Comparison of ENCODE assay signal across 22 cellular contexts in genomic region chr2:34254272-34254882, GRCh38.
DNase-seq lines count a peak whose midpoint lies in the region; ATAC-seq, FAIRE-seq and TF ChIP-seq lines count a peak whose summit lies in the region.
"Had no signal": no experiment of that assay in that cellular context is flagged by ENCODE, and none has a peak within 500 bp of the region (broad histone marks: within the 10 kb centered on the region; RNA-seq: fewer than 3 reads in every experiment).

No MANE protein-coding gene starts in this region.

- no peak for TF ChIP-seq EP300 in gastroesophageal sphincter (IDR thresholded peaks at IDR 0.05)

- H3K9ac ChIP-seq in Karpas-422 (ENCODE audit: low read length) (no peak overlapping the region), liver (ENCODE audit: low read depth in 1 of 2, low read length in 2 of 2) (no peak overlapping the region), endodermal cell (ENCODE audit: extremely low read depth, low read length, poor library complexity, severe bottlenecking) (no peak overlapping the region)

- H3K27ac ChIP-seq in Karpas-422 (ENCODE audit: low read length) (no peak overlapping the region), hepatocyte (peak overlapping the region; percentile 16), liver (ENCODE audit: low read depth in 1 of 2, low read length in 2 of 2) (no peak overlapping the region), small intestine (ENCODE audit: low read depth in 1 of 2, low read length in 1 of 2) (no peak overlapping the region), endodermal cell (ENCODE audit: low read depth, low read length) (no peak overlapping the region), gastroesophageal sphincter (no peak overlapping the region)

- H3K9me3 ChIP-seq in Karpas-422 (ENCODE audit: low read length) (no peaks in the 10 kb centered on the region), hepatocyte (ENCODE audit: low read depth) (no peaks in the 10 kb centered on the region), liver (ENCODE audit: control insufficient read depth in 4 of 4, low read length in 3 of 4) (peaks cover 0 to 1% (median 0%) of the 10 kb centered on the region in 4 donors), small intestine (ENCODE audit: control insufficient read depth, low read depth) (no peaks in the 10 kb centered on the region), endodermal cell (ENCODE audit: control insufficient read depth, low read length) (no peaks in the 10 kb centered on the region), gastroesophageal sphincter (no peaks in the 10 kb centered on the region)

- peak; percentile 36 to 43 for TF ChIP-seq RAD21 in liver (IDR thresholded peaks at IDR 0.05)

- H2AFZ ChIP-seq in Karpas-422 (ENCODE audit: low read length) (no peak overlapping the region), hepatocyte (no peak overlapping the region)

- H3K36me3 ChIP-seq in Karpas-422 (ENCODE audit: insufficient read depth, low read length) = no peaks in the 10 kb centered on the region
- no peaks in the 10 kb centered on the region for H3K36me3 ChIP-seq in hepatocyte (replicated peaks; ENCODE audit: insufficient read depth, low read depth)
- H3K36me3 ChIP-seq in liver (ENCODE audit: control insufficient read depth in 4 of 4, insufficient read depth in 3 of 4, low read depth in 1 of 4, low read length in 3 of 4) = no peaks in the 10 kb centered on the region
- H3K36me3 ChIP-seq in small intestine (ENCODE audit: control insufficient read depth in 2 of 2, insufficient read depth in 2 of 2, low read length in 2 of 2) = no peaks in the 10 kb centered on the region
- H3K36me3 ChIP-seq in endodermal cell (ENCODE audit: control insufficient read depth, insufficient read depth, low read length) = no peaks in the 10 kb centered on the region
- no peaks in the 10 kb centered on the region for H3K36me3 ChIP-seq in gastroesophageal sphincter

- H4K20me1 ChIP-seq in Karpas-422 (ENCODE audit: insufficient read depth, low read depth, low read length) (no peaks in the 10 kb centered on the region), hepatocyte (ENCODE audit: insufficient read depth, poor library complexity, severe bottlenecking) (no peaks in the 10 kb centered on the region)

- H3K4me2 ChIP-seq in Karpas-422 (ENCODE audit: low read depth, low read length, poor library complexity, severe bottlenecking) (no peak overlapping the region), hepatocyte (peak overlapping the region; percentile 43)

- TF ChIP-seq CTCF in hepatocyte (IDR thresholded peaks at IDR 0.05; ENCODE audit: poor library complexity) (no peak), liver (IDR thresholded peaks at IDR 0.05; ENCODE audit: low read depth, low read length, missing input control) (no peak), mesothelial cell of epicardium (IDR thresholded peaks at IDR 0.05; ENCODE audit: unreplicated experiment) (no peak), endodermal cell (conservative IDR thresholded peaks at IDR 0.05) (no peak), gastroesophageal sphincter (IDR thresholded peaks at IDR 0.05) (no peak)

- H3K79me2 ChIP-seq in Karpas-422 (ENCODE audit: low read length) = no peaks in the 10 kb centered on the region
- H3K79me2 ChIP-seq in hepatocyte = no peaks in the 10 kb centered on the region

- 61% methylated on average over 2 of the region's 2 CpGs for WGBS in hepatocyte (ENCODE audit: low lambda C conversion rate, missing lambda C conversion rate)
- 36% methylated on average over 2 of the region's 2 CpGs for WGBS in liver
- WGBS in small intestine, 3 donors = 16 to 55% (median 26%) methylated on average over 2 of the region's 2 CpGs
- 98% methylated on average over 2 of the region's 2 CpGs; no CpG with 5 or more reads in 1 of the 2 experiments for WGBS in endodermal cell (ENCODE audit: insufficient coverage in 1 of 2, insufficient read length in 1 of 2), 2 experiments
- 53 to 79% methylated on average over 2 of the region's 2 CpGs for WGBS in gastroesophageal sphincter (ENCODE audit: low coverage in 1 of 2), 2 donors

- H3K27me3 ChIP-seq in Karpas-422 (ENCODE audit: low read length) = no peaks in the 10 kb centered on the region
- no peaks in the 10 kb centered on the region for H3K27me3 ChIP-seq in hepatocyte
- H3K27me3 ChIP-seq in liver (ENCODE audit: control insufficient read depth in 4 of 4, insufficient read depth in 4 of 4, low read length in 3 of 4) = no peaks in the 10 kb centered on the region
- H3K27me3 ChIP-seq in small intestine (ENCODE audit: control insufficient read depth in 2 of 2, insufficient read depth in 2 of 2, low read length in 2 of 2) = no peaks in the 10 kb centered on the region
- H3K27me3 ChIP-seq in endodermal cell (ENCODE audit: control insufficient read depth, insufficient read depth, low read length, poor library complexity, severe bottlenecking) = no peaks in the 10 kb centered on the region
- H3K27me3 ChIP-seq in gastroesophageal sphincter = no peaks in the 10 kb centered on the region

- ATAC-seq in gastroesophageal sphincter = no peak
- ATAC-seq: GM12878, HCT116, K562 had no signal

- peak; percentile 27 for DNase-seq in Karpas-422
- peak; percentile 16 for DNase-seq in hepatocyte (ENCODE audit: low spot score)
- peak; percentile 19 for DNase-seq in small intestine
- no peak for DNase-seq in mesothelial cell of epicardium (ENCODE audit: low spot score in 2 of 2, unreplicated experiment in 2 of 2)
- no peak for DNase-seq in mucosa of gallbladder (ENCODE audit: low spot score)
- no peak for DNase-seq in endodermal cell
- DNase-seq: ACHN; COR-L47; DMS79 treated with DMSO at 0.1 percent for 48 hours; NCI-H1417 treated with DMSO at 0.1 percent for 48 hours; NCI-H1930; NCI-H2171; NCI-H446; NCI-H69; NK-92 treated with Interleukin-12 subunit alpha and Interleukin-12 subunit beta, amount 100 ng/mL, for 24 hours; SHP77 treated with DMSO at 0.1 percent for 48 hours had no signal

- no peaks in the 10 kb centered on the region for H3K36me3 Mint-ChIP-seq in mesothelial cell of epicardium
- H3K36me3 Mint-ChIP-seq in endodermal cell (ENCODE audit: low read depth) = no peaks in the 10 kb centered on the region

- H3K4me3 ChIP-seq in Karpas-422 (ENCODE audit: low read length) = no peak overlapping the region
- no peak overlapping the region for H3K4me3 ChIP-seq in hepatocyte
- H3K4me3 ChIP-seq in liver (ENCODE audit: low read depth in 1 of 3, low read length in 3 of 3) = peak overlapping the region in 2 of 3 donors; percentile 4 to 47
- H3K4me3 ChIP-seq in small intestine (ENCODE audit: low read depth in 1 of 2, low read length in 2 of 2) = no peak overlapping the region
- no peak overlapping the region for H3K4me3 ChIP-seq in endodermal cell (ENCODE audit: low read length)
- H3K4me3 ChIP-seq in gastroesophageal sphincter = no peak overlapping the region
- H3K4me3 ChIP-seq: GM12878, K562 had no signal

- H3K4me1 ChIP-seq in Karpas-422 (ENCODE audit: low read length) (no peaks in the 10 kb centered on the region), hepatocyte (ENCODE audit: insufficient read depth) (peaks cover 12% of the 10 kb centered on the region), liver (ENCODE audit: control insufficient read depth in 4 of 4, insufficient read depth in 4 of 4, low read length in 3 of 4) (peaks cover 0 to 13% (median 5%) of the 10 kb centered on the region in 4 donors), small intestine (ENCODE audit: control insufficient read depth in 2 of 2, insufficient read depth in 1 of 2, low read depth in 1 of 2, low read length in 1 of 2) (peaks cover 0 to 2% of the 10 kb centered on the region in 2 donors), endodermal cell (ENCODE audit: control insufficient read depth, insufficient read depth, low read length) (peaks cover 5% of the 10 kb centered on the region), gastroesophageal sphincter (no peaks in the 10 kb centered on the region)

- H3K27me3 Mint-ChIP-seq in mesothelial cell of epicardium (ENCODE audit: low read depth) = no peaks in the 10 kb centered on the region
- H3K27me3 Mint-ChIP-seq in endodermal cell (ENCODE audit: insufficient read depth) = no peaks in the 10 kb centered on the region

- H3K4me3 Mint-ChIP-seq in mesothelial cell of epicardium = no peak overlapping the region
- H3K4me3 Mint-ChIP-seq in endodermal cell = no peak overlapping the region

- H3K9me2 ChIP-seq in Karpas-422 (replicated peaks; ENCODE audit: insufficient read depth, low read length) (peaks cover 7% of the 10 kb centered on the region; the same call in 1 of the 2 replicates), hepatocyte (replicated peaks; ENCODE audit: insufficient read depth) (no peaks in the 10 kb centered on the region)

- H3K4me1 Mint-ChIP-seq in mesothelial cell of epicardium (no peaks in the 10 kb centered on the region), endodermal cell (peaks cover 4% of the 10 kb centered on the region)

- no peak overlapping the region for H3K27ac Mint-ChIP-seq in mesothelial cell of epicardium
- H3K27ac Mint-ChIP-seq in endodermal cell = no peak overlapping the region

- peaks cover 4% of the 10 kb centered on the region for H3K9me3 Mint-ChIP-seq in mesothelial cell of epicardium
- no peaks in the 10 kb centered on the region for H3K9me3 Mint-ChIP-seq in endodermal cell

- TF ChIP-seq POLR2A in gastroesophageal sphincter (IDR thresholded peaks at IDR 0.05) = no peak

- FAIRE-seq in small intestine (lab: Jason Lieb, UNC) = no peak
- FAIRE-seq: GM12878, GM18507, K562 had no signal

TF ChIP-seq in liver, 16 proteins besides CTCF, POLR2A, EP300 and RAD21 (continues in another document):
- TF ChIP-seq JUND (IDR thresholded peaks at IDR 0.05) (peak in 1 of 2 donors; percentile 17), HNF4G (IDR thresholded peaks at IDR 0.05) (no peak), SP1 (IDR thresholded peaks at IDR 0.05) (peak; percentile 41)
- TF ChIP-seq, protein P1, sequence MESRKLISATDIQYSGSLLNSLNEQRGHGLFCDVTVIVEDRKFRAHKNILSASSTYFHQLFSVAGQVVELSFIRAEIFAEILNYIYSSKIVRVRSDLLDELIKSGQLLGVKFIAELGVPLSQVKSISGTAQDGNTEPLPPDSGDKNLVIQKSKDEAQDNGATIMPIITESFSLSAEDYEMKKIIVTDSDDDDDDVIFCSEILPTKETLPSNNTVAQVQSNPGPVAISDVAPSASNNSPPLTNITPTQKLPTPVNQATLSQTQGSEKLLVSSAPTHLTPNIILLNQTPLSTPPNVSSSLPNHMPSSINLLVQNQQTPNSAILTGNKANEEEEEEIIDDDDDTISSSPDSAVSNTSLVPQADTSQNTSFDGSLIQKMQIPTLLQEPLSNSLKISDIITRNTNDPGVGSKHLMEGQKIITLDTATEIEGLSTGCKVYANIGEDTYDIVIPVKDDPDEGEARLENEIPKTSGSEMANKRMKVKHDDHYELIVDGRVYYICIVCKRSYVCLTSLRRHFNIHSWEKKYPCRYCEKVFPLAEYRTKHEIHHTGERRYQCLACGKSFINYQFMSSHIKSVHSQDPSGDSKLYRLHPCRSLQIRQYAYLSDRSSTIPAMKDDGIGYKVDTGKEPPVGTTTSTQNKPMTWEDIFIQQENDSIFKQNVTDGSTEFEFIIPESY (IDR thresholded peaks at IDR 0.05) = no peak

Comparison
In these comparisons a context has a peak if more than half of its experiments do, and no peak if none do; other contexts are left out.
1. DNase-seq: peak in Karpas-422 (single experiment), hepatocyte (single experiment) and small intestine (single experiment); none in mesothelial cell of epicardium (0 of 2), mucosa of gallbladder (single experiment) and endodermal cell (single experiment).
2. H3K4me3 ChIP-seq: peak in liver (2 of 3); none in Karpas-422 (single experiment), hepatocyte (single experiment), small intestine (0 of 2), endodermal cell (single experiment) and gastroesophageal sphincter (0 of 2).